Comparison of ENCODE assay signal across 8 cellular contexts in the genomic region with DNA sequence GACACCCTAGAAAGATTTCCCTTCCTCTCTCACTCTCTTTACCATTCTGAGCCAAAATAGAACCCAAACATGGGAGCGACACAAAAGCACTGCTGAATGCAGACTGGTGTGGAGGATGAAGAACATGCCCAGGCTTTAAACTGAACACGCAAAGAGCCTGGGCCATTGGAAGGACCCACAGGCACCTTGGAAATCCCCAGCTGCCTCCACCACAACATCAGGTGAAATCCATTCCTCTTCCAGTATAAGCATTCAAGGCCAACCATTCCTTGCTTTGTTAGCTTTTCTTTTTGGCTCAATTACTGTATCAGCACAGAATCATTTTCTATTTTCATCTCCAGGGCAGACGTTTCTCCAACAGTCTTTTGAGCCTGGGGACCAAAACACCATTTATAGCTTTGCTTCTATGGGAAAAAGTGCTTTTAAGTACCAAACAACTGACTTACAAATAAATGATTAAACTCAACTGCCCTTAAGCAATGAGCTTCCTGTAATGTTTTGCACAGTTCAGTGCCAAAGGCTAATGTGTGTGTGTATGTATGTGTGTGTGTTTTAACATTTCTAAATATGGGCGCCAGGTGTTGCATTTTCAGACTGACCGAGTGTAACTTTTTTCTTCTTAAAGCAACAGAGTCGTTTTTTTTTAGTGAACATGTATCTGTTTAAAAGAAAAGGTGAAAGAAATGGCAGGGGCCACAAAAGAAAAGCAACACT. TPM values are rescaled to one million over a fixed set of nuclear protein-coding genes. Genes with fewer than 3 reads are reported as not detected.
DNase-seq lines count a peak whose midpoint lies in the region; ATAC-seq and TF ChIP-seq lines count a peak whose summit lies in the region.

No MANE protein-coding gene starts in this region.

- no peak for TF ChIP-seq CTCF in lower leg skin (IDR thresholded peaks at IDR 0.05)
- TF ChIP-seq CTCF in testis (IDR thresholded peaks at IDR 0.05), result no peak

- H3K36me3 Mint-ChIP-seq in CD4-positive, CD25-positive, alpha-beta regulatory T cell, result no peaks in the 10 kb centered on the region

- no peaks in the 10 kb centered on the region for H3K36me3 ChIP-seq in CD4-positive, CD25-positive, alpha-beta regulatory T cell (ENCODE audit: control insufficient read depth, insufficient read depth, low read length)
- H3K36me3 ChIP-seq in testis (ENCODE audit: low read depth, missing control alignments), result no peaks in the 10 kb centered on the region

- H3K27ac Mint-ChIP-seq in CD4-positive, CD25-positive, alpha-beta regulatory T cell, result peak overlapping the region; percentile 6 to 39 (median 10)

- peaks cover 6% of the 10 kb centered on the region for H3K27me3 ChIP-seq in CD4-positive, CD25-positive, alpha-beta regulatory T cell (ENCODE audit: control insufficient read depth, insufficient read depth, low read length)
- no peaks in the 10 kb centered on the region for H3K27me3 ChIP-seq in testis

- DNase-seq in CD4-positive, CD25-positive, alpha-beta regulatory T cell, result peak in 1 of 3 donors; percentile 60
- peak; percentile 68 for DNase-seq in SW480 (ENCODE audit: low spot score)
- DNase-seq in mucosa of gallbladder (ENCODE audit: low spot score), result peak; percentile 58
- DNase-seq in NCI-H446 treated with DMSO at 0.1 percent for 48 hours (lab: John Stamatoyannopoulos, UW), result no peak
- DNase-seq in lower leg skin (ENCODE audit: low spot score in 2 of 2), result no peak
- no peak for DNase-seq in testis

- peaks cover 10 to 18% (median 13%) of the 10 kb centered on the region in 4 donors for H3K4me1 Mint-ChIP-seq in CD4-positive, CD25-positive, alpha-beta regulatory T cell

- no peak for ATAC-seq in CD4-positive, CD25-positive, alpha-beta regulatory T cell (ENCODE audit: low read depth in 2 of 2)
- peak; percentile 67 for ATAC-seq in GM19324 (IDR thresholded peaks at IDR 0.05; ENCODE audit: low FRiP score, unreplicated experiment)
- ATAC-seq in HG03175 (IDR thresholded peaks at IDR 0.05; ENCODE audit: unreplicated experiment), result peak; percentile 78

- no peaks in the 10 kb centered on the region for H3K9me3 Mint-ChIP-seq in CD4-positive, CD25-positive, alpha-beta regulatory T cell

- intact Hi-C loops in lower leg skin (cut with DNase I; ENCODE audit: low total_unique reads) (no loop called here), testis (cut with DNase I; ENCODE audit: low total_unique reads) (no loop called here)

- no peaks in the 10 kb centered on the region for H3K9me3 ChIP-seq in CD4-positive, CD25-positive, alpha-beta regulatory T cell (ENCODE audit: control insufficient read depth in 2 of 2, low read length in 2 of 2)
- no peaks in the 10 kb centered on the region for H3K9me3 ChIP-seq in testis

- peak overlapping the region in 3 of 4 donors; percentile 23 to 69 (median 60) for H3K4me3 Mint-ChIP-seq in CD4-positive, CD25-positive, alpha-beta regulatory T cell

- no peak overlapping the region for H3K27ac ChIP-seq in CD4-positive, CD25-positive, alpha-beta regulatory T cell (ENCODE audit: insufficient read depth, low read length, poor library complexity, severe bottlenecking)
- no peak overlapping the region for H3K27ac ChIP-seq in testis

- no peaks in the 10 kb centered on the region for H3K4me1 ChIP-seq in CD4-positive, CD25-positive, alpha-beta regulatory T cell (ENCODE audit: control insufficient read depth, insufficient read depth, low read length, poor library complexity, severe bottlenecking)
- no peaks in the 10 kb centered on the region for H3K4me1 ChIP-seq in testis

- peak overlapping the region; percentile 37 for H3K4me3 ChIP-seq in CD4-positive, CD25-positive, alpha-beta regulatory T cell (ENCODE audit: low read depth, low read length)
- H3K4me3 ChIP-seq in lower leg skin (ENCODE audit: low read depth, poor library complexity, severe bottlenecking), result no peak overlapping the region
- no peak overlapping the region for H3K4me3 ChIP-seq in testis

- 13 to 14% methylated on average over 6 of the region's 6 CpGs for WGBS in lower leg skin, 2 donors
- 24 to 32% methylated on average over 6 of the region's 6 CpGs for WGBS in testis, 2 donors

- TF ChIP-seq POLR2A in lower leg skin (IDR thresholded peaks at IDR 0.05), result no peak
- TF ChIP-seq POLR2A in testis (IDR thresholded peaks at IDR 0.05), result no peak

- H3K27me3 Mint-ChIP-seq in CD4-positive, CD25-positive, alpha-beta regulatory T cell, result peaks cover 23% of the 10 kb centered on the region

RNA-seq across cellular contexts. Expression of gene BLNK, which starts 16.2 kb away (rescaled TPM):
- total RNA-seq in CD4-positive, CD25-positive, alpha-beta regulatory T cell, result 0.35 TPM
- under 1 TPM in 1 of 4 donors, not detected in 3; 0.15 TPM for polyA plus RNA-seq in CD4-positive, CD25-positive, alpha-beta regulatory T cell
- 43.9 TPM for total RNA-seq in mucosa of gallbladder
- total RNA-seq in lower leg skin, result 10 to 100 TPM in 2 of 4 donors, 1 to 10 TPM in 2; 2.4 to 13.3 (median 7.7) TPM
- total RNA-seq in testis, result 1 to 10 TPM; 1.1 to 1.5 TPM
- 4.5 TPM for polyA plus RNA-seq in testis (ENCODE audit: insufficient read depth, low read depth, low replicate concordance)

RNA-seq across cellular contexts. Expression of gene DNTT, which starts 16.7 kb away (rescaled TPM):
- not detected for total RNA-seq in CD4-positive, CD25-positive, alpha-beta regulatory T cell
- under 1 TPM in 1 of 4 donors, not detected in 3; 0.24 TPM for polyA plus RNA-seq in CD4-positive, CD25-positive, alpha-beta regulatory T cell
- total RNA-seq in mucosa of gallbladder (not detected), lower leg skin (not detected), testis (under 1 TPM in 1 of 2 donors, not detected in 1; 0.31 TPM)
- 0.94 TPM for polyA plus RNA-seq in testis (ENCODE audit: insufficient read depth, low read depth, low replicate concordance)

Comparison
In these comparisons a context has a peak if more than half of its experiments do, and no peak if none do; other contexts are left out.
1. ATAC-seq: peak in GM19324 (single experiment) and HG03175 (single experiment); none in CD4-positive, CD25-positive, alpha-beta regulatory T cell (0 of 2).
2. DNase-seq: peak in SW480 (single experiment) and mucosa of gallbladder (single experiment); none in NCI-H446 treated with DMSO at 0.1 percent for 48 hours (single experiment), lower leg skin (0 of 2) and testis (single experiment).